In genomic region chr10:22436893-22437619, GRCh38 we compare ENCODE assay signal across 8 cellular contexts.
DNase-seq lines count a peak whose midpoint lies in the region; ATAC-seq and TF ChIP-seq lines count a peak whose summit lies in the region.

No MANE protein-coding gene starts in this region.

- peak; percentile 89 for ATAC-seq in GM23338

- no peaks in the 10 kb centered on the region for H3K9me2 ChIP-seq in GM23338 (ENCODE audit: insufficient read depth)

- H3K27me3 ChIP-seq in GM23338 (ENCODE audit: insufficient read depth) (peaks cover 80% of the 10 kb centered on the region), SJCRH30 (no peaks in the 10 kb centered on the region)

- H3K9me3 Mint-ChIP-seq in GM23338 = no peaks in the 10 kb centered on the region

- no peak for TF ChIP-seq CTCF in GM23338 (conservative IDR thresholded peaks at IDR 0.05; ENCODE audit: low read depth in 2 of 2)
- TF ChIP-seq CTCF in LNCaP clone FGC (IDR thresholded peaks at IDR 0.05; ENCODE audit: control insufficient read depth, extremely low read depth, insufficient read depth) = no peak

- H3K4me1 ChIP-seq in GM23338 (ENCODE audit: insufficient read depth) = peaks cover 14% of the 10 kb centered on the region
- H3K4me1 ChIP-seq in SJCRH30 = peaks cover 19% of the 10 kb centered on the region

- H2AFZ ChIP-seq in GM23338 = peak overlapping the region; percentile 98

- H3K4me3 ChIP-seq in GM23338 (peak overlapping the region; percentile 78), LNCaP clone FGC (ENCODE audit: low read depth, low read length) (peak overlapping the region; percentile 53), SJCRH30 (no peak overlapping the region)

- H3K4me3 Mint-ChIP-seq in GM23338 = peak overlapping the region; percentile 77

- H3K36me3 ChIP-seq in GM23338 (ENCODE audit: insufficient read depth) (no peaks in the 10 kb centered on the region), SJCRH30 (no peaks in the 10 kb centered on the region)

- DNase-seq in GM04504 (ENCODE audit: low read depth) (peak; percentile 76), GM23338 (ENCODE audit: low spot score) (peak; percentile 93), LNCaP clone FGC (ENCODE audit: low read depth) (no peak), T-helper 9 cell (peak; percentile 78), astrocyte of the hippocampus (ENCODE audit: low read depth, low spot score) (peak; percentile 95), hypothalamus (lab: John Stamatoyannopoulos, UW) (peak; percentile 42 to 92 (median 76)), retina (peak; percentile 99), SJCRH30 (no peak)

- H3F3A ChIP-seq in GM23338 (replicated peaks; ENCODE audit: low read depth) = peaks cover 10% of the 10 kb centered on the region; the same call in 1 of the 2 replicates

- H3K27ac ChIP-seq in GM23338 (ENCODE audit: low read depth) (no peak overlapping the region), SJCRH30 (no peak overlapping the region)

- no peaks in the 10 kb centered on the region for H3K36me3 Mint-ChIP-seq in GM23338 (ENCODE audit: low read depth)

- H3K4me1 Mint-ChIP-seq in GM23338 = peaks cover 14% of the 10 kb centered on the region

- no peaks in the 10 kb centered on the region for H3K79me2 ChIP-seq in GM23338 (replicated peaks; ENCODE audit: insufficient read depth)

- H3K9me3 ChIP-seq in SJCRH30 (replicated peaks) = no peaks in the 10 kb centered on the region

- H3K4me2 ChIP-seq in GM23338 = peak overlapping the region; percentile 87

- H3K27me3 Mint-ChIP-seq in GM23338 (ENCODE audit: insufficient read depth, low read depth, poor library complexity) = peaks cover 52% of the 10 kb centered on the region

- H3K27ac Mint-ChIP-seq in GM23338 = no peak overlapping the region

- H4K20me1 ChIP-seq in GM23338 (replicated peaks; ENCODE audit: insufficient read depth) = 0 out of 2 replicates have a peak, but pooled peaks cover 12% of the 10 kb centered on the region

TF ChIP-seq in GM23338, 12 proteins besides CTCF, POLR2A, EP300 and RAD21:
- TF ChIP-seq ZNF331 (CRISPR knock-in tag; IDR thresholded peaks at IDR 0.05; ENCODE audit: low read depth) (no peak), ZNF114 (CRISPR knock-in tag; IDR thresholded peaks at IDR 0.05) (no peak), ZNF462 (CRISPR knock-in tag; IDR thresholded peaks at IDR 0.05) (no peak), CREB1 (CRISPR knock-in tag; IDR thresholded peaks at IDR 0.05; ENCODE audit: low read depth) (peak; percentile 66), NANOG (IDR thresholded peaks at IDR 0.05; ENCODE audit: borderline replicate concordance) (no peak), EZH2phosphoT487 (IDR thresholded peaks at IDR 0.05; ENCODE audit: unreplicated experiment) (no peak), POLR2AphosphoS5 (IDR thresholded peaks at IDR 0.05; ENCODE audit: low read depth) (peak; percentile 67), STAT1 (IDR thresholded peaks at IDR 0.05; ENCODE audit: unreplicated experiment) (no peak), REST (IDR thresholded peaks at IDR 0.05; ENCODE audit: unreplicated experiment) (no peak), JUNB (IDR thresholded peaks at IDR 0.05; ENCODE audit: unreplicated experiment) (no peak), ETS1 (IDR thresholded peaks at IDR 0.05) (no peak; the same call in 1 of the 2 replicates), EZH2 (IDR thresholded peaks at IDR 0.05; ENCODE audit: low read depth, unreplicated experiment) (peak; percentile 76)
TF ChIP-seq in GM23338: peak in this region for 3.

Comparison
In these comparisons a context has a peak if more than half of its experiments do, and no peak if none do; other contexts are left out.
1. DNase-seq: peak in GM04504 (single experiment), GM23338 (single experiment), T-helper 9 cell (single experiment), astrocyte of the hippocampus (single experiment), hypothalamus (51 of 51) and retina (single experiment); none in LNCaP clone FGC (single experiment) and SJCRH30 (0 of 2).